In genomic region chr12:122203301-122203967, GRCh38 we compare ENCODE assay signal across 9 cellular contexts. TPM values are rescaled to one million over a fixed set of nuclear protein-coding genes. Genes with fewer than 3 reads are reported as not detected.
DNase-seq lines count a peak whose midpoint lies in the region; ATAC-seq and TF ChIP-seq lines count a peak whose summit lies in the region.
"Had no signal": no experiment of that assay in that cellular context is flagged by ENCODE, and none has a peak within 500 bp of the region (broad histone marks: within the 10 kb centered on the region; RNA-seq: fewer than 3 reads in every experiment).

Gene B3GNT4 (plus strand): TSS chr12:122203709. CDS start chr12:122204619, 910 bp downstream.

- H3K27me3 Mint-ChIP-seq in activated CD4-positive, alpha-beta T cell treated with anti-CD3 and anti-CD28 coated beads, Interleukin-2, amount 10 ng/mL, durations not matched to agents 24 days and 14 days, result peaks cover 23% of the 10 kb centered on the region
- H3K27me3 Mint-ChIP-seq in dendritic cell treated with granulocyte-macrophage colony-stimulating factor and Interleukin-4, amounts not matched to agents 40 ng/mL and 50 ng/mL, for 4 days, result peaks cover 70% of the 10 kb centered on the region

- peak within 1 kb of the TSS; percentile 17 for H3K27ac Mint-ChIP-seq in activated CD4-positive, alpha-beta T cell treated with anti-CD3 and anti-CD28 coated beads, Interleukin-2, amount 10 ng/mL, durations not matched to agents 24 days and 14 days
- H3K27ac Mint-ChIP-seq in dendritic cell treated with granulocyte-macrophage colony-stimulating factor and Interleukin-4, amounts not matched to agents 40 ng/mL and 50 ng/mL, for 4 days, result no peak within 1 kb of the TSS

- H3K4me1 Mint-ChIP-seq in activated CD4-positive, alpha-beta T cell treated with anti-CD3 and anti-CD28 coated beads, Interleukin-2, amount 10 ng/mL, durations not matched to agents 24 days and 14 days, result peaks cover 12% of the 10 kb centered on the region
- H3K4me1 Mint-ChIP-seq in dendritic cell treated with granulocyte-macrophage colony-stimulating factor and Interleukin-4, amounts not matched to agents 40 ng/mL and 50 ng/mL, for 4 days (ENCODE audit: low read depth), result peaks cover 31% of the 10 kb centered on the region

- intact Hi-C loops in activated CD4-positive, alpha-beta T cell treated with anti-CD3 and anti-CD28 coated beads, Interleukin-2, amount 10 ng/mL, durations not matched to agents 24 days and 14 days (cut with micrococcal nuclease), result no loop called here
- intact Hi-C loops in dendritic cell treated with granulocyte-macrophage colony-stimulating factor and Interleukin-4, amounts not matched to agents 40 ng/mL and 50 ng/mL, for 4 days (cut with micrococcal nuclease), result no loop called here

- H3K4me3 Mint-ChIP-seq in activated CD4-positive, alpha-beta T cell treated with anti-CD3 and anti-CD28 coated beads, Interleukin-2, amount 10 ng/mL, durations not matched to agents 24 days and 14 days, result peak within 1 kb of the TSS; percentile 85
- H3K4me3 Mint-ChIP-seq in dendritic cell treated with granulocyte-macrophage colony-stimulating factor and Interleukin-4, amounts not matched to agents 40 ng/mL and 50 ng/mL, for 4 days, result peak within 1 kb of the TSS; percentile 73

- TF ChIP-seq CTCF in GM12875 (IDR thresholded peaks at IDR 0.05; ENCODE audit: borderline replicate concordance, insufficient read depth, low read depth, low read length), result no peak

- no peaks in the 10 kb centered on the region for H3K9me3 Mint-ChIP-seq in activated CD4-positive, alpha-beta T cell treated with anti-CD3 and anti-CD28 coated beads, Interleukin-2, amount 10 ng/mL, durations not matched to agents 24 days and 14 days
- no peaks in the 10 kb centered on the region for H3K9me3 Mint-ChIP-seq in dendritic cell treated with granulocyte-macrophage colony-stimulating factor and Interleukin-4, amounts not matched to agents 40 ng/mL and 50 ng/mL, for 4 days

- no peak for ATAC-seq in HG02642 (IDR thresholded peaks at IDR 0.05; ENCODE audit: poor library complexity, unreplicated experiment)

- peaks cover 12% of the 10 kb centered on the region for H3K36me3 Mint-ChIP-seq in activated CD4-positive, alpha-beta T cell treated with anti-CD3 and anti-CD28 coated beads, Interleukin-2, amount 10 ng/mL, durations not matched to agents 24 days and 14 days (ENCODE audit: low read depth)
- peaks cover 19% of the 10 kb centered on the region for H3K36me3 Mint-ChIP-seq in dendritic cell treated with granulocyte-macrophage colony-stimulating factor and Interleukin-4, amounts not matched to agents 40 ng/mL and 50 ng/mL, for 4 days (ENCODE audit: low read depth)

- peak within 1 kb of the TSS; percentile 49 for H3K4me3 ChIP-seq in GM12875 (ENCODE audit: low read depth, low read length)

- DNase-seq in NCI-H146 treated with DMSO at 0.1 percent for 48 hours (lab: John Stamatoyannopoulos, UW; ENCODE audit: unreplicated experiment) (peak; percentile 49), lung microvascular endothelial cell (ENCODE audit: low read depth in 2 of 2) (peak; percentile 49 to 54), GOT3 (lab: John Stamatoyannopoulos, UW) (no peak)
- peak; percentile 89 for DNase-seq in activated CD4-positive, alpha-beta T cell treated with anti-CD3 and anti-CD28 coated beads, Interleukin-2, amount 10 ng/mL, durations not matched to agents 24 days and 14 days
- peak; percentile 37 to 68 (median 38) for DNase-seq in stimulated activated CD4-positive, alpha-beta T cell treated with anti-CD3 and anti-CD28 coated beads, TNF-alpha, amount 100 ng/mL, for 48 hours (ENCODE audit: low read depth in 3 of 3)

RNA-seq across cellular contexts. Expression of gene B3GNT4, which starts in this region (rescaled TPM):
- total RNA-seq in activated CD4-positive, alpha-beta T cell treated with anti-CD3 and anti-CD28 coated beads, Interleukin-2, amount 10 ng/mL, durations not matched to agents 24 days and 14 days, result 0.64 and 1.0 TPM in 2 replicates
- under 0.01 and 0.20 TPM in 2 replicates for total RNA-seq in lung microvascular endothelial cell
- total RNA-seq: glomerular endothelial cell had no signal

Comparison
In these comparisons a context has a peak if more than half of its experiments do, and no peak if none do; other contexts are left out.
1. Peak in DNase-seq in lung microvascular endothelial cell; RNA of the gene not detected or under 1 TPM.